In the genomic region with DNA sequence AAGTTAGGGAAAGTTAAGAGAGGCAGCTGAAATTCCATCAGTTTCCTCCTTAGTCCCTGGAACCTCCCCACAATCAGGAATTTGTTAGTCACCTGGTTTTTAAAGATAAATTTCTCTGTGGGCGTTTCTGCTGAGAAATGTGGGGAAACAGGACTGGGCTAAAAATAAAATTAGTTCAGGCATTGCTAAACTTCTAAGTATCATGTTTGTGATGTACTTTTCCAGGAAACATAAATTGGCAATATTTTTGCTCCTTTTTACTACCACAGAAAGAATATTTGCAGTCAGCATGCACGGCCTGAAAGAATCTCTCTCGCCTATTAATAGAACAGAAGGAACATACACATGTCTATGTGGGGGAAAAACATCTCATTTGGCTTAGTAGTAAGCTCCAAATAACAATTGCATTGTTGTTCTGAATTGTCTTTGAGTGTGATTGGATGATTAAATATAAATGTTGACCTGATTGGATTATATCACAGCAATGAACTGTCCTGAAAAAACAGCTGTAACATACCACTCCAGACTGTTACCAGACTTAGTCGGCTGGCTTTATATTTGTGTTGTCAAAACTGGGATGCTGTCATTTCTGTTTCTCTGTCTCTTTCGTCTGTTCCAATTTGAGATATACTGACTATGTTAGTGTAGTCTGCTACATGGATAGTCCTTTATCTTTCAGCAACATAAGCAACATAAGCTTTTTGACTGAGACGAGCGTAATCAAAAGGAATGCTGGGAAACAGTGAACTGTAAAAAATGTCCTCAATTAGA, we compare ENCODE assay signal across 2 cellular contexts.
TF ChIP-seq lines count a peak whose summit lies in the region.

No MANE protein-coding gene starts in this region.

TF ChIP-seq in WTC11, 78 proteins besides CTCF, POLR2A, EP300 and RAD21 (continued from another document):
- TF ChIP-seq, protein P1, sequence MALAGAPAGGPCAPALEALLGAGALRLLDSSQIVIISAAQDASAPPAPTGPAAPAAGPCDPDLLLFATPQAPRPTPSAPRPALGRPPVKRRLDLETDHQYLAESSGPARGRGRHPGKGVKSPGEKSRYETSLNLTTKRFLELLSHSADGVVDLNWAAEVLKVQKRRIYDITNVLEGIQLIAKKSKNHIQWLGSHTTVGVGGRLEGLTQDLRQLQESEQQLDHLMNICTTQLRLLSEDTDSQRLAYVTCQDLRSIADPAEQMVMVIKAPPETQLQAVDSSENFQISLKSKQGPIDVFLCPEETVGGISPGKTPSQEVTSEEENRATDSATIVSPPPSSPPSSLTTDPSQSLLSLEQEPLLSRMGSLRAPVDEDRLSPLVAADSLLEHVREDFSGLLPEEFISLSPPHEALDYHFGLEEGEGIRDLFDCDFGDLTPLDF (CRISPR knock-in tag; IDR thresholded peaks at IDR 0.05): no peak
- no peak for TF ChIP-seq NR3C1 (CRISPR knock-in tag; conservative IDR thresholded peaks at IDR 0.05; ENCODE audit: low read depth)

TF ChIP-seq in GM23338, 12 proteins besides CTCF, POLR2A, EP300 and RAD21 (continued from another document):
- TF ChIP-seq, protein P2, sequence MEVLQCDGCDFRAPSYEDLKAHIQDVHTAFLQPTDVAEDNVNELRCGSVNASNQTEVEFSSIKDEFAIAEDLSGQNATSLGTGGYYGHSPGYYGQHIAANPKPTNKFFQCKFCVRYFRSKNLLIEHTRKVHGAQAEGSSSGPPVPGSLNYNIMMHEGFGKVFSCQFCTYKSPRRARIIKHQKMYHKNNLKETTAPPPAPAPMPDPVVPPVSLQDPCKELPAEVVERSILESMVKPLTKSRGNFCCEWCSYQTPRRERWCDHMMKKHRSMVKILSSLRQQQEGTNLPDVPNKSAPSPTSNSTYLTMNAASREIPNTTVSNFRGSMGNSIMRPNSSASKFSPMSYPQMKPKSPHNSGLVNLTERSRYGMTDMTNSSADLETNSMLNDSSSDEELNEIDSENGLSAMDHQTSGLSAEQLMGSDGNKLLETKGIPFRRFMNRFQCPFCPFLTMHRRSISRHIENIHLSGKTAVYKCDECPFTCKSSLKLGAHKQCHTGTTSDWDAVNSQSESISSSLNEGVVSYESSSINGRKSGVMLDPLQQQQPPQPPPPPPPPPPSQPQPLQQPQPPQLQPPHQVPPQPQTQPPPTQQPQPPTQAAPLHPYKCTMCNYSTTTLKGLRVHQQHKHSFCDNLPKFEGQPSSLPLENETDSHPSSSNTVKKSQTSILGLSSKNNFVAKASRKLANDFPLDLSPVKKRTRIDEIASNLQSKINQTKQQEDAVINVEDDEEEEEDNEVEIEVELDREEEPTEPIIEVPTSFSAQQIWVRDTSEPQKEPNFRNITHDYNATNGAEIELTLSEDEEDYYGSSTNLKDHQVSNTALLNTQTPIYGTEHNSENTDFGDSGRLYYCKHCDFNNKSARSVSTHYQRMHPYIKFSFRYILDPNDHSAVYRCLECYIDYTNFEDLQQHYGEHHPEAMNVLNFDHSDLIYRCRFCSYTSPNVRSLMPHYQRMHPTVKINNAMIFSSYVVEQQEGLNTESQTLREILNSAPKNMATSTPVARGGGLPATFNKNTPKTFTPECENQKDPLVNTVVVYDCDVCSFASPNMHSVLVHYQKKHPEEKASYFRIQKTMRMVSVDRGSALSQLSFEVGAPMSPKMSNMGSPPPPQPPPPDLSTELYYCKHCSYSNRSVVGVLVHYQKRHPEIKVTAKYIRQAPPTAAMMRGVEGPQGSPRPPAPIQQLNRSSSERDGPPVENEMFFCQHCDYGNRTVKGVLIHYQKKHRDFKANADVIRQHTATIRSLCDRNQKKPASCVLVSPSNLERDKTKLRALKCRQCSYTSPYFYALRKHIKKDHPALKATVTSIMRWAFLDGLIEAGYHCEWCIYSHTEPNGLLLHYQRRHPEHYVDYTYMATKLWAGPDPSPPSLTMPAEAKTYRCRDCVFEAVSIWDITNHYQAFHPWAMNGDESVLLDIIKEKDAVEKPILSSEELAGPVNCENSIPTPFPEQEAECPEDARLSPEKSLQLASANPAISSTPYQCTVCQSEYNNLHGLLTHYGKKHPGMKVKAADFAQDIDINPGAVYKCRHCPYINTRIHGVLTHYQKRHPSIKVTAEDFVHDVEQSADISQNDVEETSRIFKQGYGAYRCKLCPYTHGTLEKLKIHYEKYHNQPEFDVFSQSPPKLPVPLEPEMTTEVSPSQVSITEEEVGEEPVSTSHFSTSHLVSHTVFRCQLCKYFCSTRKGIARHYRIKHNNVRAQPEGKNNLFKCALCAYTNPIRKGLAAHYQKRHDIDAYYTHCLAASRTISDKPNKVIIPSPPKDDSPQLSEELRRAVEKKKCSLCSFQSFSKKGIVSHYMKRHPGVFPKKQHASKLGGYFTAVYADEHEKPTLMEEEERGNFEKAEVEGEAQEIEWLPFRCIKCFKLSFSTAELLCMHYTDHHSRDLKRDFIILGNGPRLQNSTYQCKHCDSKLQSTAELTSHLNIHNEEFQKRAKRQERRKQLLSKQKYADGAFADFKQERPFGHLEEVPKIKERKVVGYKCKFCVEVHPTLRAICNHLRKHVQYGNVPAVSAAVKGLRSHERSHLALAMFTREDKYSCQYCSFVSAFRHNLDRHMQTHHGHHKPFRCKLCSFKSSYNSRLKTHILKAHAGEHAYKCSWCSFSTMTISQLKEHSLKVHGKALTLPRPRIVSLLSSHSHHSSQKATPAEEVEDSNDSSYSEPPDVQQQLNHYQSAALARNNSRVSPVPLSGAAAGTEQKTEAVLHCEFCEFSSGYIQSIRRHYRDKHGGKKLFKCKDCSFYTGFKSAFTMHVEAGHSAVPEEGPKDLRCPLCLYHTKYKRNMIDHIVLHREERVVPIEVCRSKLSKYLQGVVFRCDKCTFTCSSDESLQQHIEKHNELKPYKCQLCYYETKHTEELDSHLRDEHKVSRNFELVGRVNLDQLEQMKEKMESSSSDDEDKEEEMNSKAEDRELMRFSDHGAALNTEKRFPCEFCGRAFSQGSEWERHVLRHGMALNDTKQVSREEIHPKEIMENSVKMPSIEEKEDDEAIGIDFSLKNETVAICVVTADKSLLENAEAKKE (CRISPR knock-in tag; IDR thresholded peaks at IDR 0.05): no peak
- TF ChIP-seq NANOG (IDR thresholded peaks at IDR 0.05; ENCODE audit: borderline replicate concordance) (no peak), EZH2 (IDR thresholded peaks at IDR 0.05; ENCODE audit: low read depth, unreplicated experiment) (no peak), EZH2phosphoT487 (IDR thresholded peaks at IDR 0.05; ENCODE audit: unreplicated experiment) (no peak), ZNF331 (CRISPR knock-in tag; IDR thresholded peaks at IDR 0.05; ENCODE audit: low read depth) (no peak), STAT1 (IDR thresholded peaks at IDR 0.05; ENCODE audit: unreplicated experiment) (no peak), JUNB (IDR thresholded peaks at IDR 0.05; ENCODE audit: unreplicated experiment) (no peak), POLR2AphosphoS5 (IDR thresholded peaks at IDR 0.05; ENCODE audit: low read depth) (no peak)
- TF ChIP-seq, protein P3, sequence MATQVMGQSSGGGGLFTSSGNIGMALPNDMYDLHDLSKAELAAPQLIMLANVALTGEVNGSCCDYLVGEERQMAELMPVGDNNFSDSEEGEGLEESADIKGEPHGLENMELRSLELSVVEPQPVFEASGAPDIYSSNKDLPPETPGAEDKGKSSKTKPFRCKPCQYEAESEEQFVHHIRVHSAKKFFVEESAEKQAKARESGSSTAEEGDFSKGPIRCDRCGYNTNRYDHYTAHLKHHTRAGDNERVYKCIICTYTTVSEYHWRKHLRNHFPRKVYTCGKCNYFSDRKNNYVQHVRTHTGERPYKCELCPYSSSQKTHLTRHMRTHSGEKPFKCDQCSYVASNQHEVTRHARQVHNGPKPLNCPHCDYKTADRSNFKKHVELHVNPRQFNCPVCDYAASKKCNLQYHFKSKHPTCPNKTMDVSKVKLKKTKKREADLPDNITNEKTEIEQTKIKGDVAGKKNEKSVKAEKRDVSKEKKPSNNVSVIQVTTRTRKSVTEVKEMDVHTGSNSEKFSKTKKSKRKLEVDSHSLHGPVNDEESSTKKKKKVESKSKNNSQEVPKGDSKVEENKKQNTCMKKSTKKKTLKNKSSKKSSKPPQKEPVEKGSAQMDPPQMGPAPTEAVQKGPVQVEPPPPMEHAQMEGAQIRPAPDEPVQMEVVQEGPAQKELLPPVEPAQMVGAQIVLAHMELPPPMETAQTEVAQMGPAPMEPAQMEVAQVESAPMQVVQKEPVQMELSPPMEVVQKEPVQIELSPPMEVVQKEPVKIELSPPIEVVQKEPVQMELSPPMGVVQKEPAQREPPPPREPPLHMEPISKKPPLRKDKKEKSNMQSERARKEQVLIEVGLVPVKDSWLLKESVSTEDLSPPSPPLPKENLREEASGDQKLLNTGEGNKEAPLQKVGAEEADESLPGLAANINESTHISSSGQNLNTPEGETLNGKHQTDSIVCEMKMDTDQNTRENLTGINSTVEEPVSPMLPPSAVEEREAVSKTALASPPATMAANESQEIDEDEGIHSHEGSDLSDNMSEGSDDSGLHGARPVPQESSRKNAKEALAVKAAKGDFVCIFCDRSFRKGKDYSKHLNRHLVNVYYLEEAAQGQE (IDR thresholded peaks at IDR 0.05; ENCODE audit: unreplicated experiment): no peak
